ENCODE assay signal across 15 cellular contexts in genomic region chr2:192741889-192742288, GRCh38.
DNase-seq lines count a peak whose midpoint lies in the region; ATAC-seq and TF ChIP-seq lines count a peak whose summit lies in the region.
"Had no signal": no experiment of that assay in that cellular context is flagged by ENCODE, and none has a peak within 500 bp of the region (broad histone marks: within the 10 kb centered on the region; RNA-seq: fewer than 3 reads in every experiment).

No MANE protein-coding gene starts in this region.

- no peak overlapping the region for H3K4me3 ChIP-seq in NT2/D1 (ENCODE audit: insufficient read length, low read depth)
- H3K4me3 ChIP-seq in choroid plexus epithelial cell (ENCODE audit: low read depth, low read length) = no peak overlapping the region
- no peak overlapping the region for H3K4me3 ChIP-seq in smooth muscle cell
- H3K4me3 ChIP-seq: mucosa of descending colon, thoracic aorta had no signal

- no peaks in the 10 kb centered on the region for H3K79me2 ChIP-seq in smooth muscle cell (ENCODE audit: low read depth)

- H3F3A ChIP-seq in smooth muscle cell (ENCODE audit: low read depth) = no peaks in the 10 kb centered on the region

- no peaks in the 10 kb centered on the region for H3K4me1 ChIP-seq in NT2/D1 (ENCODE audit: insufficient read depth, insufficient read length)
- no peaks in the 10 kb centered on the region for H3K4me1 ChIP-seq in smooth muscle cell (ENCODE audit: low read depth)

- no peak overlapping the region for H2AFZ ChIP-seq in smooth muscle cell (ENCODE audit: low read depth)

- no peak overlapping the region for H3K27ac ChIP-seq in smooth muscle cell (ENCODE audit: low read depth)
- H3K27ac ChIP-seq: thoracic aorta had no signal

- DNase-seq in NCI-H82 (lab: John Stamatoyannopoulos, UW) (peak; percentile 47), NCI-H82 treated with DMSO at 0.1 percent for 48 hours (lab: John Stamatoyannopoulos, UW; ENCODE audit: unreplicated experiment) (no peak), NT2/D1 (ENCODE audit: low read depth, low spot score) (peak; percentile 20), choroid plexus epithelial cell (ENCODE audit: low read depth) (peak; percentile 3), smooth muscle cell (lab: John Stamatoyannopoulos, UW; ENCODE audit: unreplicated experiment) (no peak), kidney glomerular epithelial cell (lab: John Stamatoyannopoulos, UW) (no peak), Ammon's horn (ENCODE audit: low spot score) (no peak)
- DNase-seq: effector CD8-positive, alpha-beta T cell; GF-D8; mucosa of descending colon; NCI-H1092; T-helper 9 cell had no signal

- no peak for ATAC-seq in activated CD4-positive, CD25-positive, alpha-beta regulatory T cell treated with anti-CD3 and anti-CD28 coated beads, Interleukin-2, amount 50 U/mL, for 24 hours
- ATAC-seq: mucosa of descending colon, sciatic nerve had no signal

- H3K9me3 ChIP-seq in NT2/D1 (ENCODE audit: insufficient read depth, low read length) (no peaks in the 10 kb centered on the region), smooth muscle cell (replicated peaks; ENCODE audit: low read depth) (no peaks in the 10 kb centered on the region)
- H3K9me3 ChIP-seq: mucosa of descending colon, thoracic aorta had no signal

- H3K36me3 ChIP-seq in NT2/D1 (ENCODE audit: insufficient read depth, insufficient read length, low read length) (no peaks in the 10 kb centered on the region), smooth muscle cell (ENCODE audit: low read depth) (no peaks in the 10 kb centered on the region)
- H3K36me3 ChIP-seq: thoracic aorta had no signal

- H3K4me2 ChIP-seq in smooth muscle cell = no peak overlapping the region

- no peaks in the 10 kb centered on the region for H3K27me3 ChIP-seq in NT2/D1 (ENCODE audit: insufficient read depth, insufficient read length)
- no peaks in the 10 kb centered on the region for H3K27me3 ChIP-seq in smooth muscle cell (ENCODE audit: low read depth)

- H4K20me1 ChIP-seq in smooth muscle cell (ENCODE audit: low read depth) = no peaks in the 10 kb centered on the region

- TF ChIP-seq CTCF in choroid plexus epithelial cell (conservative IDR thresholded peaks at IDR 0.05; ENCODE audit: low read depth, low read length) (no peak), smooth muscle cell (IDR thresholded peaks at IDR 0.05; ENCODE audit: borderline replicate concordance, insufficient read depth, poor library complexity, severe bottlenecking) (peak; percentile 32)

- H3K9ac ChIP-seq in NT2/D1 (ENCODE audit: insufficient read length, low read depth) = no peak overlapping the region
- no peak overlapping the region for H3K9ac ChIP-seq in smooth muscle cell (ENCODE audit: low read depth)

Comparison
In these comparisons a context has a peak if more than half of its experiments do, and no peak if none do; other contexts are left out.
1. DNase-seq: peak in NCI-H82 (single experiment), NT2/D1 (single experiment) and choroid plexus epithelial cell (single experiment); none in NCI-H82 treated with DMSO at 0.1 percent for 48 hours (single experiment), smooth muscle cell (single experiment), kidney glomerular epithelial cell (single experiment) and Ammon's horn (single experiment).